In the genomic region with DNA sequence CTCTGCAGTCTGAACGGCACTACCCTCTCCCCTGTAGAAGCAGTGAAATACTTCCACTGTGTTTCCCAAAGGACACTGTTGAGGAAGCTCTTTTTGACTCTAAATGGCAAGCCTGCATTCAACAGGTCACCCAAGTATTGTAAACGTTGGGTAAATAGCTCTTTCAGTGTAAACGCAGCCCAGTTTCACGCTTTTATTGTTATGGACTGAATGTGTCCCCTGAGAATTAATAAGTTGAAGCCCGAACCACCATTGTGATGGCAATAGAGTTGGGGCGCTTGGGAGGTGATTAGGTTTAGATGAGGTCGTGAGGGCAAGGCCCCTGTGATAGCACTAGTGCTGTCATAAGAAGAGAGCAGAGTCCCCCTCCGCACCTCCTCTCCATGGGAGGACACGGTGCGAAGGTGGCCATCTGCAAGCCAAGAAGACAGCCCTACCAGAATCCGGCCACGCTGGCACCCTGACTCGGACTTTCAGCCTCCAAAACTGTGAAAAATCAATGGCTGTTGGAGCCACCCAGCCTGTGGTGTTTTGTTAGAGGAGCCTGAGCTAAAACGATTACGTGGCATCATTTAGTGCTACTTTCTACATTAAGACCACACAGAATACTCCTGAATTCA, we compare ENCODE assay signal across 1 cellular context.
TF ChIP-seq lines count a peak whose summit lies in the region.

No MANE protein-coding gene starts in this region.

TF ChIP-seq in HepG2, 621 proteins besides CTCF, POLR2A, EP300 and RAD21 (continued from another document and continues in another):
- TF ChIP-seq, protein P1, sequence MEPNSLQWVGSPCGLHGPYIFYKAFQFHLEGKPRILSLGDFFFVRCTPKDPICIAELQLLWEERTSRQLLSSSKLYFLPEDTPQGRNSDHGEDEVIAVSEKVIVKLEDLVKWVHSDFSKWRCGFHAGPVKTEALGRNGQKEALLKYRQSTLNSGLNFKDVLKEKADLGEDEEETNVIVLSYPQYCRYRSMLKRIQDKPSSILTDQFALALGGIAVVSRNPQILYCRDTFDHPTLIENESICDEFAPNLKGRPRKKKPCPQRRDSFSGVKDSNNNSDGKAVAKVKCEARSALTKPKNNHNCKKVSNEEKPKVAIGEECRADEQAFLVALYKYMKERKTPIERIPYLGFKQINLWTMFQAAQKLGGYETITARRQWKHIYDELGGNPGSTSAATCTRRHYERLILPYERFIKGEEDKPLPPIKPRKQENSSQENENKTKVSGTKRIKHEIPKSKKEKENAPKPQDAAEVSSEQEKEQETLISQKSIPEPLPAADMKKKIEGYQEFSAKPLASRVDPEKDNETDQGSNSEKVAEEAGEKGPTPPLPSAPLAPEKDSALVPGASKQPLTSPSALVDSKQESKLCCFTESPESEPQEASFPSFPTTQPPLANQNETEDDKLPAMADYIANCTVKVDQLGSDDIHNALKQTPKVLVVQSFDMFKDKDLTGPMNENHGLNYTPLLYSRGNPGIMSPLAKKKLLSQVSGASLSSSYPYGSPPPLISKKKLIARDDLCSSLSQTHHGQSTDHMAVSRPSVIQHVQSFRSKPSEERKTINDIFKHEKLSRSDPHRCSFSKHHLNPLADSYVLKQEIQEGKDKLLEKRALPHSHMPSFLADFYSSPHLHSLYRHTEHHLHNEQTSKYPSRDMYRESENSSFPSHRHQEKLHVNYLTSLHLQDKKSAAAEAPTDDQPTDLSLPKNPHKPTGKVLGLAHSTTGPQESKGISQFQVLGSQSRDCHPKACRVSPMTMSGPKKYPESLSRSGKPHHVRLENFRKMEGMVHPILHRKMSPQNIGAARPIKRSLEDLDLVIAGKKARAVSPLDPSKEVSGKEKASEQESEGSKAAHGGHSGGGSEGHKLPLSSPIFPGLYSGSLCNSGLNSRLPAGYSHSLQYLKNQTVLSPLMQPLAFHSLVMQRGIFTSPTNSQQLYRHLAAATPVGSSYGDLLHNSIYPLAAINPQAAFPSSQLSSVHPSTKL (CRISPR knock-in tag; IDR thresholded peaks at IDR 0.05): no peak
- TF ChIP-seq CBX2 (IDR thresholded peaks at IDR 0.05; ENCODE audit: low read depth, low read length) (no peak), CBX2 (CRISPR knock-in tag; IDR thresholded peaks at IDR 0.05; ENCODE audit: low read depth) (no peak), ZNF460 (CRISPR knock-in tag; IDR thresholded peaks at IDR 0.05; ENCODE audit: borderline replicate concordance) (no peak), ZNF317 (CRISPR knock-in tag; IDR thresholded peaks at IDR 0.05) (no peak), TBP (CRISPR knock-in tag; IDR thresholded peaks at IDR 0.05) (no peak), ZNF143 (CRISPR knock-in tag; IDR thresholded peaks at IDR 0.05) (no peak), ZMAT3 (CRISPR knock-in tag; conservative IDR thresholded peaks at IDR 0.05) (no peak), SPEN (CRISPR knock-in tag; IDR thresholded peaks at IDR 0.05; ENCODE audit: low read depth) (no peak), FOXK1 (CRISPR knock-in tag; IDR thresholded peaks at IDR 0.05; ENCODE audit: borderline replicate concordance, low read depth) (no peak), NKX3-1 (CRISPR knock-in tag; IDR thresholded peaks at IDR 0.05) (0 out of 2 replicates have a peak, but pooled peaks have one; percentile 38), PHF8 (CRISPR knock-in tag; IDR thresholded peaks at IDR 0.05) (peak; percentile 0; the same call in 1 of the 2 replicates), SIN3B (IDR thresholded peaks at IDR 0.05; ENCODE audit: low read length) (no peak), NFIC (IDR thresholded peaks at IDR 0.05; ENCODE audit: low read length) (no peak; the same call in 1 of the 2 replicates), DNMT1 (CRISPR knock-in tag; IDR thresholded peaks at IDR 0.05) (no peak), ZMYM4 (CRISPR knock-in tag; IDR thresholded peaks at IDR 0.05) (no peak), SRF (IDR thresholded peaks at IDR 0.05; ENCODE audit: low read depth, low read length) (no peak), ZNF766 (CRISPR knock-in tag; IDR thresholded peaks at IDR 0.05; ENCODE audit: borderline replicate concordance) (no peak), KAT8 (CRISPR knock-in tag; IDR thresholded peaks at IDR 0.05) (no peak), SALL1 (CRISPR knock-in tag; IDR thresholded peaks at IDR 0.05) (no peak; the same call in 1 of the 2 replicates), ZNF724P (CRISPR knock-in tag; IDR thresholded peaks at IDR 0.05; ENCODE audit: borderline replicate concordance) (no peak), ARHGAP35 (CRISPR knock-in tag; IDR thresholded peaks at IDR 0.05; ENCODE audit: borderline replicate concordance) (no peak), ZNF431 (CRISPR knock-in tag; IDR thresholded peaks at IDR 0.05; ENCODE audit: borderline replicate concordance, low read depth) (no peak), EHMT2 (IDR thresholded peaks at IDR 0.05; ENCODE audit: borderline replicate concordance, low read depth, low read length) (no peak), CCAR2 (optimal IDR thresholded peaks at IDR 0.05; ENCODE audit: low read depth, low read length) (no peak), ZNF737 (CRISPR knock-in tag; IDR thresholded peaks at IDR 0.05; ENCODE audit: borderline replicate concordance) (no peak), BCL6 (CRISPR knock-in tag; IDR thresholded peaks at IDR 0.05) (no peak), ONECUT2 (CRISPR knock-in tag; IDR thresholded peaks at IDR 0.05) (peak; percentile 70), FOXP1 (IDR thresholded peaks at IDR 0.05) (no peak), FOXP1 (CRISPR knock-in tag; IDR thresholded peaks at IDR 0.05) (no peak), ZFX (CRISPR knock-in tag; IDR thresholded peaks at IDR 0.05; ENCODE audit: low read depth) (no peak), ZNF101 (CRISPR knock-in tag; IDR thresholded peaks at IDR 0.05; ENCODE audit: borderline replicate concordance, low read depth) (no peak), ZNF331 (CRISPR knock-in tag; IDR thresholded peaks at IDR 0.05) (no peak), THYN1 (CRISPR knock-in tag; IDR thresholded peaks at IDR 0.05; ENCODE audit: borderline replicate concordance, low read depth) (no peak), IRF2 (CRISPR knock-in tag; IDR thresholded peaks at IDR 0.05) (no peak), GATAD1 (CRISPR knock-in tag; IDR thresholded peaks at IDR 0.05) (no peak), ZNF672 (CRISPR knock-in tag; IDR thresholded peaks at IDR 0.05) (no peak), GPN1 (CRISPR knock-in tag; IDR thresholded peaks at IDR 0.05; ENCODE audit: borderline replicate concordance) (no peak), TBX2 (CRISPR knock-in tag; IDR thresholded peaks at IDR 0.05; ENCODE audit: borderline replicate concordance) (no peak; the same call in 1 of the 2 replicates), ZBTB8A (CRISPR knock-in tag; IDR thresholded peaks at IDR 0.05; ENCODE audit: borderline replicate concordance, low read depth) (no peak), ZNF567 (CRISPR knock-in tag; IDR thresholded peaks at IDR 0.05; ENCODE audit: borderline replicate concordance) (peak; percentile 60; the same call in 1 of the 2 replicates), MYNN (CRISPR knock-in tag; IDR thresholded peaks at IDR 0.05; ENCODE audit: low read depth) (no peak), ZNF598 (CRISPR knock-in tag; IDR thresholded peaks at IDR 0.05; ENCODE audit: borderline replicate concordance) (no peak), ZNF781 (CRISPR knock-in tag; IDR thresholded peaks at IDR 0.05; ENCODE audit: borderline replicate concordance, not compliant biosample characterization) (no peak)
- TF ChIP-seq, protein P2, sequence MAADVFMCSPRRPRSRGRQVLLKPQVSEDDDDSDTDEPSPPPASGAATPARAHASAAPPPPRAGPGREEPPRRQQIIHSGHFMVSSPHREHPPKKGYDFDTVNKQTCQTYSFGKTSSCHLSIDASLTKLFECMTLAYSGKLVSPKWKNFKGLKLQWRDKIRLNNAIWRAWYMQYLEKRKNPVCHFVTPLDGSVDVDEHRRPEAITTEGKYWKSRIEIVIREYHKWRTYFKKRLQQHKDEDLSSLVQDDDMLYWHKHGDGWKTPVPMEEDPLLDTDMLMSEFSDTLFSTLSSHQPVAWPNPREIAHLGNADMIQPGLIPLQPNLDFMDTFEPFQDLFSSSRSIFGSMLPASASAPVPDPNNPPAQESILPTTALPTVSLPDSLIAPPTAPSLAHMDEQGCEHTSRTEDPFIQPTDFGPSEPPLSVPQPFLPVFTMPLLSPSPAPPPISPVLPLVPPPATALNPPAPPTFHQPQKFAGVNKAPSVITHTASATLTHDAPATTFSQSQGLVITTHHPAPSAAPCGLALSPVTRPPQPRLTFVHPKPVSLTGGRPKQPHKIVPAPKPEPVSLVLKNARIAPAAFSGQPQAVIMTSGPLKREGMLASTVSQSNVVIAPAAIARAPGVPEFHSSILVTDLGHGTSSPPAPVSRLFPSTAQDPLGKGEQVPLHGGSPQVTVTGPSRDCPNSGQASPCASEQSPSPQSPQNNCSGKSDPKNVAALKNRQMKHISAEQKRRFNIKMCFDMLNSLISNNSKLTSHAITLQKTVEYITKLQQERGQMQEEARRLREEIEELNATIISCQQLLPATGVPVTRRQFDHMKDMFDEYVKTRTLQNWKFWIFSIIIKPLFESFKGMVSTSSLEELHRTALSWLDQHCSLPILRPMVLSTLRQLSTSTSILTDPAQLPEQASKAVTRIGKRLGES (CRISPR knock-in tag; IDR thresholded peaks at IDR 0.05; ENCODE audit: borderline replicate concordance): no peak
- TF ChIP-seq, protein P3, sequence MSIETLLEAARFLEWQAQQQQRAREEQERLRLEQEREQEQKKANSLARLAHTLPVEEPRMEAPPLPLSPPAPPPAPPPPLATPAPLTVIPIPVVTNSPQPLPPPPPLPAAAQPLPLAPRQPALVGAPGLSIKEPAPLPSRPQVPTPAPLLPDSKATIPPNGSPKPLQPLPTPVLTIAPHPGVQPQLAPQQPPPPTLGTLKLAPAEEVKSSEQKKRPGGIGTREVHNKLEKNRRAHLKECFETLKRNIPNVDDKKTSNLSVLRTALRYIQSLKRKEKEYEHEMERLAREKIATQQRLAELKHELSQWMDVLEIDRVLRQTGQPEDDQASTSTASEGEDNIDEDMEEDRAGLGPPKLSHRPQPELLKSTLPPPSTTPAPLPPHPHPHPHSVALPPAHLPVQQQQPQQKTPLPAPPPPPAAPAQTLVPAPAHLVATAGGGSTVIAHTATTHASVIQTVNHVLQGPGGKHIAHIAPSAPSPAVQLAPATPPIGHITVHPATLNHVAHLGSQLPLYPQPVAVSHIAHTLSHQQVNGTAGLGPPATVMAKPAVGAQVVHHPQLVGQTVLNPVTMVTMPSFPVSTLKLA (IDR thresholded peaks at IDR 0.05): no peak
- TF ChIP-seq, protein P4, sequence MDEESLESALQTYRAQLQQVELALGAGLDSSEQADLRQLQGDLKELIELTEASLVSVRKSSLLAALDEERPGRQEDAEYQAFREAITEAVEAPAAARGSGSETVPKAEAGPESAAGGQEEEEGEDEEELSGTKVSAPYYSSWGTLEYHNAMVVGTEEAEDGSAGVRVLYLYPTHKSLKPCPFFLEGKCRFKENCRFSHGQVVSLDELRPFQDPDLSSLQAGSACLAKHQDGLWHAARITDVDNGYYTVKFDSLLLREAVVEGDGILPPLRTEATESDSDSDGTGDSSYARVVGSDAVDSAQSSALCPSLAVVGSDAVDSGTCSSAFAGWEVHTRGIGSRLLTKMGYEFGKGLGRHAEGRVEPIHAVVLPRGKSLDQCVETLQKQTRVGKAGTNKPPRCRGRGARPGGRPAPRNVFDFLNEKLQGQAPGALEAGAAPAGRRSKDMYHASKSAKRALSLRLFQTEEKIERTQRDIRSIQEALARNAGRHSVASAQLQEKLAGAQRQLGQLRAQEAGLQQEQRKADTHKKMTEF (CRISPR knock-in tag; IDR thresholded peaks at IDR 0.05): no peak
- TF ChIP-seq, protein P5, sequence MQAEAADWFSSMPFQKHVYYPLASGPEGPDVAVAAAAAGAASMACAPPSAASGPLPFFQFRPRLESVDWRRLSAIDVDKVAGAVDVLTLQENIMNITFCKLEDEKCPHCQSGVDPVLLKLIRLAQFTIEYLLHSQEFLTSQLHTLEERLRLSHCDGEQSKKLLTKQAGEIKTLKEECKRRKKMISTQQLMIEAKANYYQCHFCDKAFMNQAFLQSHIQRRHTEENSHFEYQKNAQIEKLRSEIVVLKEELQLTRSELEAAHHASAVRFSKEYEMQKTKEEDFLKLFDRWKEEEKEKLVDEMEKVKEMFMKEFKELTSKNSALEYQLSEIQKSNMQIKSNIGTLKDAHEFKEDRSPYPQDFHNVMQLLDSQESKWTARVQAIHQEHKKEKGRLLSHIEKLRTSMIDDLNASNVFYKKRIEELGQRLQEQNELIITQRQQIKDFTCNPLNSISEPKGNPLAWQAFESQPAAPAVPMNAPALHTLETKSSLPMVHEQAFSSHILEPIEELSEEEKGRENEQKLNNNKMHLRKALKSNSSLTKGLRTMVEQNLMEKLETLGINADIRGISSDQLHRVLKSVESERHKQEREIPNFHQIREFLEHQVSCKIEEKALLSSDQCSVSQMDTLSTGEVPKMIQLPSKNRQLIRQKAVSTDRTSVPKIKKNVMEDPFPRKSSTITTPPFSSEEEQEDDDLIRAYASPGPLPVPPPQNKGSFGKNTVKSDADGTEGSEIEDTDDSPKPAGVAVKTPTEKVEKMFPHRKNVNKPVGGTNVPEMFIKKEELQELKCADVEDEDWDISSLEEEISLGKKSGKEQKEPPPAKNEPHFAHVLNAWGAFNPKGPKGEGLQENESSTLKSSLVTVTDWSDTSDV (CRISPR knock-in tag; IDR thresholded peaks at IDR 0.05): 0 out of 2 replicates have a peak, but pooled peaks have one; percentile 17
- TF ChIP-seq, protein P6, sequence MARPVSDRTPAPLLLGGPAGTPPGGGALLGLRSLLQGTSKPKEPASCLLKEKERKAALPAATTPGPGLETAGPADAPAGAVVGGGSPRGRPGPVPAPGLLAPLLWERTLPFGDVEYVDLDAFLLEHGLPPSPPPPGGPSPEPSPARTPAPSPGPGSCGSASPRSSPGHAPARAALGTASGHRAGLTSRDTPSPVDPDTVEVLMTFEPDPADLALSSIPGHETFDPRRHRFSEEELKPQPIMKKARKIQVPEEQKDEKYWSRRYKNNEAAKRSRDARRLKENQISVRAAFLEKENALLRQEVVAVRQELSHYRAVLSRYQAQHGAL (CRISPR knock-in tag; IDR thresholded peaks at IDR 0.05; ENCODE audit: not compliant biosample characterization): no peak
- TF ChIP-seq, protein P7, sequence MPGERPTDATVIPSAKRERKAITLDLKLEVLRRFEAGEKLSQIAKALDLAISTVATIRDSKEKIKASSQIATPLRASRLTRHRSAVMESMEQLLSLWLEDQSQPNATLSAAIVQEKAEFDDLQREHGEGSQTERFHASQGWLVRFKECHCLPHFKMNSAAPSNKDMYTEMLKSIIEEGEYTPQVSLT (CRISPR knock-in tag; IDR thresholded peaks at IDR 0.05; ENCODE audit: borderline replicate concordance, low read depth): no peak
- TF ChIP-seq, protein P8, sequence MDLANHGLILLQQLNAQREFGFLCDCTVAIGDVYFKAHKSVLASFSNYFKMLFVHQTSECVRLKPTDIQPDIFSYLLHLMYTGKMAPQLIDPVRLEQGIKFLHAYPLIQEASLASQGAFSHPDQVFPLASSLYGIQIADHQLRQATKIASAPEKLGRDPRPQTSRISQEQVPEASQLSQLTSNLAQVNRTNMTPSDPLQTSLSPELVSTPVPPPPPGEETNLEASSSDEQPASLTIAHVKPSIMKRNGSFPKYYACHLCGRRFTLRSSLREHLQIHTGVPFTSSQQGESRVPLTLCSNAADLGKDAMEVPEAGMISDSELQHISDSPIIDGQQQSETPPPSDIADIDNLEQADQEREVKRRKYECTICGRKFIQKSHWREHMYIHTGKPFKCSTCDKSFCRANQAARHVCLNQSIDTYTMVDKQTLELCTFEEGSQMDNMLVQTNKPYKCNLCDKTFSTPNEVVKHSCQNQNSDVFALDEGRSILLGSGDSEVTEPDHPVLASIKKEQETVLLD (CRISPR knock-in tag; IDR thresholded peaks at IDR 0.05; ENCODE audit: low read depth): no peak
